Comparison of ENCODE assay signal across 1 cellular context in genomic region chr12:8026282-8026637, GRCh38.
TF ChIP-seq lines count a peak whose summit lies in the region.

No MANE protein-coding gene starts in this region.

TF ChIP-seq in K562, 482 proteins besides CTCF, POLR2A, EP300 and RAD21 (continued from another document and continues in another):
- TF ChIP-seq CHD7 (IDR thresholded peaks at IDR 0.05; ENCODE audit: low read depth, low read length) (no peak), SAP30 (IDR thresholded peaks at IDR 0.05; ENCODE audit: borderline replicate concordance, insufficient read depth, low read depth, low read length, poor library complexity, severe bottlenecking) (no peak), RHOXF2B (CRISPR knock-in tag; conservative IDR thresholded peaks at IDR 0.05) (no peak), MCM7 (IDR thresholded peaks at IDR 0.05) (no peak), FUS (optimal IDR thresholded peaks at IDR 0.05; ENCODE audit: low read depth, low read length) (no peak), SNAPC5 (CRISPR knock-in tag; IDR thresholded peaks at IDR 0.05) (no peak), POLR3G (IDR thresholded peaks at IDR 0.05; ENCODE audit: extremely low read depth, insufficient read length, insufficient replicate concordance) (no peak), HDAC3 (IDR thresholded peaks at IDR 0.05; ENCODE audit: borderline replicate concordance, partially characterized antibody) (peak; percentile 22), ARNT (IDR thresholded peaks at IDR 0.05) (0 out of 4 replicates have a peak, but pooled peaks of 1 of the 2 experiments have one; percentile 24), DACH1 (IDR thresholded peaks at IDR 0.05; ENCODE audit: partially characterized antibody) (no peak), XRCC5 (IDR thresholded peaks at IDR 0.05; ENCODE audit: low read depth, low read length) (no peak), TAL1 (IDR thresholded peaks at IDR 0.05) (no peak), ARID3B (CRISPR knock-in tag; IDR thresholded peaks at IDR 0.05; ENCODE audit: borderline replicate concordance) (no peak), CAMTA2 (CRISPR knock-in tag; conservative IDR thresholded peaks at IDR 0.05) (no peak), CXXC5 (CRISPR knock-in tag; IDR thresholded peaks at IDR 0.05) (no peak), ARID2 (IDR thresholded peaks at IDR 0.05) (no peak), ZNF41 (CRISPR knock-in tag; conservative IDR thresholded peaks at IDR 0.05) (no peak), NR3C1 (CRISPR knock-in tag; IDR thresholded peaks at IDR 0.05) (no peak), SIN3B (IDR thresholded peaks at IDR 0.05; ENCODE audit: low read depth) (0 out of 2 replicates have a peak, but pooled peaks have one; percentile 23), THAP7 (CRISPR knock-in tag; IDR thresholded peaks at IDR 0.05) (no peak), ZNF124 (CRISPR knock-in tag; IDR thresholded peaks at IDR 0.05) (no peak), NFRKB (IDR thresholded peaks at IDR 0.05; ENCODE audit: low read depth) (peak; percentile 69), NONO (IDR thresholded peaks at IDR 0.05; ENCODE audit: low read depth in 2 of 2, low read length in 1 of 2) (no peak), FOXK2 (conservative IDR thresholded peaks at IDR 0.05 in 1 of 2, IDR thresholded peaks at IDR 0.05 in 1 of 2; ENCODE audit: low read depth in 2 of 2) (peak; percentile 83), ZNF3 (CRISPR knock-in tag; IDR thresholded peaks at IDR 0.05) (no peak), PCBP1 (IDR thresholded peaks at IDR 0.05; ENCODE audit: low read depth, low read length, poor library complexity, severe bottlenecking) (no peak), LEF1 (IDR thresholded peaks at IDR 0.05) (no peak), TRIM24 (IDR thresholded peaks at IDR 0.05) (no peak), E2F6 (IDR thresholded peaks at IDR 0.05; ENCODE audit: borderline replicate concordance in 1 of 2, extremely low read depth in 1 of 2, insufficient read depth in 1 of 2, insufficient read length in 1 of 2, low read depth in 1 of 2, low read length in 1 of 2, poor library complexity in 1 of 2, severe bottlenecking in 1 of 2) (peak in 1 of 2 experiments; percentile 27), SRF (CRISPR knock-in tag; IDR thresholded peaks at IDR 0.05) (no peak), HDGF (IDR thresholded peaks at IDR 0.05) (no peak), SMAD3 (CRISPR knock-in tag; conservative IDR thresholded peaks at IDR 0.05) (no peak), POLR2G (IDR thresholded peaks at IDR 0.05; ENCODE audit: low read depth, low read length) (no peak), TBP (optimal IDR thresholded peaks at IDR 0.05; ENCODE audit: low read depth, low read length) (no peak), SRSF3 (IDR thresholded peaks at IDR 0.05; ENCODE audit: insufficient read depth, low read length) (no peak), KDM2B (CRISPR knock-in tag; IDR thresholded peaks at IDR 0.05) (no peak), FOXK1 (CRISPR knock-in tag; IDR thresholded peaks at IDR 0.05; ENCODE audit: borderline replicate concordance) (no peak), PML (IDR thresholded peaks at IDR 0.05; ENCODE audit: low read length) (0 out of 2 replicates have a peak, but pooled peaks have one; percentile 10), CHD1 (IDR thresholded peaks at IDR 0.05; ENCODE audit: low read length) (no peak), FOXJ3 (CRISPR knock-in tag; IDR thresholded peaks at IDR 0.05) (no peak), ZNF174 (CRISPR knock-in tag; IDR thresholded peaks at IDR 0.05) (no peak), JUNB (CRISPR knock-in tag; conservative IDR thresholded peaks at IDR 0.05) (no peak), ZBTB1 (CRISPR knock-in tag; IDR thresholded peaks at IDR 0.05; ENCODE audit: borderline replicate concordance, low read depth) (no peak), NR0B1 (IDR thresholded peaks at IDR 0.05; ENCODE audit: partially characterized antibody) (no peak), ZKSCAN1 (IDR thresholded peaks at IDR 0.05; ENCODE audit: low read depth, low read length) (no peak), CTCFL (IDR thresholded peaks at IDR 0.05; ENCODE audit: borderline replicate concordance, insufficient read depth, low read depth, low read length, poor library complexity, severe bottlenecking) (no peak), ZNF197 (CRISPR knock-in tag; IDR thresholded peaks at IDR 0.05; ENCODE audit: low read depth) (0 out of 2 replicates have a peak, but pooled peaks have one; percentile 31), TAF1 (IDR thresholded peaks at IDR 0.05; ENCODE audit: control insufficient read depth, extremely low read depth, insufficient read depth, low read length, severe bottlenecking) (no peak), MTF1 (CRISPR knock-in tag; IDR thresholded peaks at IDR 0.05; ENCODE audit: borderline replicate concordance) (no peak), ZNF583 (CRISPR knock-in tag; IDR thresholded peaks at IDR 0.05) (no peak), BRF2 (IDR thresholded peaks at IDR 0.05; ENCODE audit: borderline replicate concordance, insufficient read depth, insufficient read length) (no peak), CC2D1A (IDR thresholded peaks at IDR 0.05) (no peak), MTA3 (IDR thresholded peaks at IDR 0.05; ENCODE audit: borderline replicate concordance) (0 out of 2 replicates have a peak, but pooled peaks have one; percentile 29)
